In genomic region chr9:80157128-80157527, GRCh38 we compare ENCODE assay signal across 14 cellular contexts.
DNase-seq lines count a peak whose midpoint lies in the region; ATAC-seq and TF ChIP-seq lines count a peak whose summit lies in the region.
"Had no signal": no experiment of that assay in that cellular context is flagged by ENCODE, and none has a peak within 500 bp of the region (broad histone marks: within the 10 kb centered on the region; RNA-seq: fewer than 3 reads in every experiment).

No MANE protein-coding gene starts in this region.

- H3K4me3 ChIP-seq in transverse colon, result no peak overlapping the region
- H3K4me3 ChIP-seq: right lobe of liver, tibial nerve had no signal

- TF ChIP-seq EP300 in transverse colon (IDR thresholded peaks at IDR 0.05; ENCODE audit: low read depth), result no peak

- no peaks in the 10 kb centered on the region for H3K27me3 ChIP-seq in transverse colon
- H3K27me3 ChIP-seq: right lobe of liver, tibial nerve had no signal

- TF ChIP-seq CTCF in glutamatergic neuron (IDR thresholded peaks at IDR 0.05; ENCODE audit: partially characterized antibody, unreplicated experiment) (no peak), transverse colon (IDR thresholded peaks at IDR 0.05) (no peak)

- no peaks in the 10 kb centered on the region for H3K36me3 ChIP-seq in transverse colon
- H3K36me3 ChIP-seq: right lobe of liver, tibial nerve, WERI-Rb-1 had no signal

- peaks cover 6% of the 10 kb centered on the region for H3K36me3 Mint-ChIP-seq in glutamatergic neuron (ENCODE audit: unreplicated experiment)

- H3K4me3 Mint-ChIP-seq in glutamatergic neuron (ENCODE audit: unreplicated experiment), result peak overlapping the region; percentile 73
- H3K4me3 Mint-ChIP-seq: activated T-helper 1 cell treated with anti-CD3 and anti-CD28 coated beads, Interleukin-12 subunit alpha, Interleukin-12 subunit beta, Interleukin-2, Interleukin-4 antibody, amounts not matched to agents 30 ng/mL and 10 ng/mL and 1 ng/mL, durations not matched to agents 14 hours and 24 hours and 36 hours; CD4-positive, alpha-beta T cell had no signal

- H3K9me3 ChIP-seq in transverse colon, result no peaks in the 10 kb centered on the region
- H3K9me3 ChIP-seq: right lobe of liver, tibial nerve had no signal

- peaks cover 6% of the 10 kb centered on the region for H3K9me3 Mint-ChIP-seq in glutamatergic neuron (ENCODE audit: unreplicated experiment)
- H3K9me3 Mint-ChIP-seq: activated T-helper 1 cell treated with anti-CD3 and anti-CD28 coated beads, Interleukin-12 subunit alpha, Interleukin-12 subunit beta, Interleukin-2, Interleukin-4 antibody, amounts not matched to agents 30 ng/mL and 10 ng/mL and 1 ng/mL, durations not matched to agents 14 hours and 24 hours and 36 hours; CD4-positive, alpha-beta T cell had no signal

- peaks cover 0 to 13% (median 4%) of the 10 kb centered on the region in 4 donors for H3K4me1 ChIP-seq in transverse colon
- H3K4me1 ChIP-seq: right lobe of liver had no signal

- DNase-seq in glutamatergic neuron, result no peak
- DNase-seq in cardiac septum (ENCODE audit: low spot score), result no peak
- DNase-seq in Ammon's horn (ENCODE audit: low spot score), result no peak
- no peak for DNase-seq in SW480 (ENCODE audit: low spot score)
- no peak for DNase-seq in transverse colon
- DNase-seq: CD4-positive, alpha-beta T cell; right lobe of liver; WERI-Rb-1 had no signal

- ATAC-seq in GM18873 (IDR thresholded peaks at IDR 0.05; ENCODE audit: low FRiP score, unreplicated experiment), result peak; percentile 32
- ATAC-seq in GM21717 (IDR thresholded peaks at IDR 0.05; ENCODE audit: unreplicated experiment), result peak; percentile 55
- peak; percentile 40 for ATAC-seq in HG03196 (IDR thresholded peaks at IDR 0.05; ENCODE audit: unreplicated experiment)

- no peak for TF ChIP-seq POLR2A in transverse colon (IDR thresholded peaks at IDR 0.05)

- peak overlapping the region; percentile 92 for H3K27ac Mint-ChIP-seq in glutamatergic neuron (ENCODE audit: unreplicated experiment)
- H3K27ac Mint-ChIP-seq: activated T-helper 1 cell treated with anti-CD3 and anti-CD28 coated beads, Interleukin-12 subunit alpha, Interleukin-12 subunit beta, Interleukin-2, Interleukin-4 antibody, amounts not matched to agents 30 ng/mL and 10 ng/mL and 1 ng/mL, durations not matched to agents 14 hours and 24 hours and 36 hours; CD4-positive, alpha-beta T cell had no signal

- 33% methylated on average over 1 of the region's 1 CpG; no CpG with 5 or more reads in 1 of the 2 donors for WGBS in transverse colon (ENCODE audit: low coverage in 1 of 2), 2 donors

- H3K27me3 Mint-ChIP-seq in glutamatergic neuron (ENCODE audit: unreplicated experiment), result peaks cover 4% of the 10 kb centered on the region

- intact Hi-C loops in cardiac septum (cut with DNase I) (no loop called here), transverse colon (cut with DNase I; ENCODE audit: low total_unique reads) (no loop called here)

- H3K27ac ChIP-seq in transverse colon, result no peak overlapping the region
- H3K27ac ChIP-seq: KMS-11, right lobe of liver, tibial nerve, WERI-Rb-1 had no signal

- H3K4me1 Mint-ChIP-seq in glutamatergic neuron (ENCODE audit: low read depth, unreplicated experiment), result peaks cover 30% of the 10 kb centered on the region

- in situ Hi-C loops in transverse colon (cut with MboI; ENCODE audit: low pct_ligation_motif_present in 1 of 4, low pct_unique_long_range_greater_than_20kb in 1 of 4, low sequenced_read_pairs in 3 of 4), result no loop called here
